In genomic region chr16:29154100-29154499, GRCh38 we compare ENCODE assay signal across 23 cellular contexts.
DNase-seq lines count a peak whose midpoint lies in the region; ATAC-seq and TF ChIP-seq lines count a peak whose summit lies in the region.
"Had no signal": no experiment of that assay in that cellular context is flagged by ENCODE, and none has a peak within 500 bp of the region (broad histone marks: within the 10 kb centered on the region; RNA-seq: fewer than 3 reads in every experiment).

No MANE protein-coding gene starts in this region.

- in situ Hi-C loops in IMR-90 (cut with MboI; ENCODE audit: low sequenced_read_pairs), result no loop called here

- intact Hi-C loops in right cardiac atrium (cut with DNase I) (no loop called here), left cardiac atrium (cut with DNase I) (no loop called here), IMR-90 (cut with micrococcal nuclease) (no loop called here), stomach (cut with DNase I; ENCODE audit: low total_unique reads) (no loop called here), testis (cut with DNase I; ENCODE audit: low total_unique reads) (no loop called here)

- dilution Hi-C loops in IMR-90 (cut with HindIII; ENCODE audit: low sequenced_read_pairs, unreplicated experiment), result no loop called here

- CTCF ChIA-PET in IMR-90 (lab: Yijun Ruan, JAX), result no interaction called here

- H4K8ac ChIP-seq in IMR-90 (ENCODE audit: low read depth in 2 of 2, low read length in 2 of 2), result peak overlapping the region; percentile 39 to 77; a peak in 2 of 4 replicates

- H3K4me2 ChIP-seq in IMR-90 (ENCODE audit: low read depth, low read length), result no peak overlapping the region
- H3K4me2 ChIP-seq: GM23338 had no signal

- no peak for TF ChIP-seq RAD21 in IMR-90 (IDR thresholded peaks at IDR 0.05; ENCODE audit: low read length)

- H2BK120ac ChIP-seq in IMR-90 (ENCODE audit: low read depth, low read length), result peak overlapping the region; percentile 64

- H2BK5ac ChIP-seq in IMR-90 (ENCODE audit: low read depth, low read length, poor library complexity, severe bottlenecking), result peak overlapping the region; percentile 35

- peak in 2 of 3 donors; percentile 61 to 66 for DNase-seq in right cardiac atrium
- DNase-seq in left cardiac atrium, result no peak
- no peak for DNase-seq in IMR-90
- no peak for DNase-seq in immature natural killer cell
- DNase-seq in stomach, result no peak
- no peak for DNase-seq in effector CD8-positive, alpha-beta T cell (lab: John Stamatoyannopoulos, UW)
- no peak for DNase-seq in testis
- DNase-seq in endothelial cell (ENCODE audit: low spot score), result no peak
- DNase-seq: activated naive CD4-positive, alpha-beta T cell treated with anti-CD3 and anti-CD28 coated beads, Interleukin-2, amount 50 U/mL, for 16 hours; activated T-cell treated with anti-CD3 and anti-CD28 coated beads, Interleukin-2, amount 50 U/mL, for 48 hours; caudate nucleus; GDM1; glutamatergic neuron; KG1; NCI-H146; NCI-H2171; NCI-H526; nucleus accumbens; stimulated activated CD4-positive, alpha-beta T cell treated with anti-CD3 and anti-CD28 coated beads, Interleukin-2, amount 100 ng/mL, for 48 hours; thyroid gland had no signal

- H4K20me1 ChIP-seq in IMR-90 (ENCODE audit: insufficient read depth, low read length), result no peaks in the 10 kb centered on the region; the same call in 1 of the 2 replicates

- H3K9me3 ChIP-seq in right cardiac atrium (ENCODE audit: control insufficient read depth, low read length) (no peaks in the 10 kb centered on the region), IMR-90 (ENCODE audit: control insufficient read depth, insufficient read depth, low read length) (no peaks in the 10 kb centered on the region), stomach (no peaks in the 10 kb centered on the region), testis (no peaks in the 10 kb centered on the region)
- H3K9me3 ChIP-seq: thyroid gland had no signal

- peak overlapping the region; percentile 65 for H4K5ac ChIP-seq in IMR-90 (ENCODE audit: low read depth, low read length)

- 0 out of 2 replicates have a peak overlapping the region, but pooled peaks have one; percentile 7 for H3K23ac ChIP-seq in IMR-90 (ENCODE audit: low read depth, low read length)

- H3K36me3 ChIP-seq in IMR-90 (ENCODE audit: control insufficient read depth, insufficient read depth, low read length) (peaks cover 4% of the 10 kb centered on the region; the same call in 1 of the 2 replicates), stomach (no peaks in the 10 kb centered on the region), testis (ENCODE audit: low read depth, missing control alignments) (no peaks in the 10 kb centered on the region)
- H3K36me3 ChIP-seq: thyroid gland had no signal

- H3K4ac ChIP-seq in IMR-90 (ENCODE audit: low read depth, low read length), result peak overlapping the region; percentile 63

- H2AK9ac ChIP-seq in IMR-90 (replicated peaks; ENCODE audit: low read depth, low read length, poor library complexity), result no peak overlapping the region

- H3K9me3 Mint-ChIP-seq in immature natural killer cell (no peaks in the 10 kb centered on the region), endothelial cell (ENCODE audit: unreplicated experiment) (no peaks in the 10 kb centered on the region)
- H3K9me3 Mint-ChIP-seq: GM23338 had no signal

- no peak for TF ChIP-seq EP300 in stomach (IDR thresholded peaks at IDR 0.05)

- no peak overlapping the region for H3K27ac ChIP-seq in right cardiac atrium (ENCODE audit: low read length)
- H3K27ac ChIP-seq in IMR-90 (ENCODE audit: insufficient read depth, low read length), result peak overlapping the region; percentile 74; the same call in 1 of the 2 replicates
- H3K27ac ChIP-seq in stomach, result peak overlapping the region in 3 of 5 donors; percentile 5 to 26 (median 8)
- no peak overlapping the region for H3K27ac ChIP-seq in testis
- H3K27ac ChIP-seq: thyroid gland had no signal

- TF ChIP-seq CTCF in IMR-90 (conservative IDR thresholded peaks at IDR 0.05; ENCODE audit: low read depth, low read length), result no peak
- TF ChIP-seq CTCF in stomach (IDR thresholded peaks at IDR 0.05), result no peak
- TF ChIP-seq CTCF in testis (IDR thresholded peaks at IDR 0.05), result no peak
- TF ChIP-seq CTCF in endothelial cell (IDR thresholded peaks at IDR 0.05; ENCODE audit: unreplicated experiment), result no peak

- H3K79me1 ChIP-seq in IMR-90 (ENCODE audit: low read depth in 1 of 2, low read length in 2 of 2), result no peaks in the 10 kb centered on the region

- peaks cover 4% of the 10 kb centered on the region for H3K9me1 ChIP-seq in IMR-90 (ENCODE audit: insufficient read depth, low read length)

- H3K4me3 Mint-ChIP-seq in immature natural killer cell (peak overlapping the region; percentile 30 to 54 (median 54)), endothelial cell (ENCODE audit: unreplicated experiment) (no peak overlapping the region)
- H3K4me3 Mint-ChIP-seq: GM23338 had no signal

- H3K18ac ChIP-seq in IMR-90 (ENCODE audit: low read depth, low read length), result peak overlapping the region; percentile 44

- H3K14ac ChIP-seq in IMR-90 (replicated peaks; ENCODE audit: low read depth, low read length), result peak overlapping the region; percentile 76; the same call in 1 of the 2 replicates

- no peak overlapping the region for H3K9ac ChIP-seq in IMR-90 (ENCODE audit: low read depth, low read length)

- H2BK20ac ChIP-seq in IMR-90 (ENCODE audit: low read depth, low read length), result peak overlapping the region; percentile 69

- H3K27ac Mint-ChIP-seq in immature natural killer cell, result peak overlapping the region; percentile 80 to 97 (median 90)
- no peak overlapping the region for H3K27ac Mint-ChIP-seq in endothelial cell (ENCODE audit: unreplicated experiment)
- H3K27ac Mint-ChIP-seq: GM23338 had no signal

- no peak overlapping the region for H3K56ac ChIP-seq in IMR-90 (ENCODE audit: extremely low read depth, insufficient read depth, low read length)

- no TSS peak for BruUV-seq in IMR-90 (replicated peaks; lab: Mats Ljungman, UMichigan)

- H2AK5ac ChIP-seq in IMR-90 (ENCODE audit: low read depth, low read length), result peak overlapping the region; percentile 94

- no peak overlapping the region for H2AFZ ChIP-seq in IMR-90 (replicated peaks; ENCODE audit: low read length, poor library complexity)
- H2AFZ ChIP-seq: GM23338 had no signal

- H2BK15ac ChIP-seq in IMR-90 (ENCODE audit: low read depth, low read length), result peak overlapping the region; percentile 72; the same call in 1 of the 3 replicates

- POLR2A ChIA-PET in IMR-90 (lab: Charles Lee; ENCODE audit: unreplicated experiment), result no interaction called here

- peak overlapping the region; percentile 72 for H4K91ac ChIP-seq in IMR-90 (ENCODE audit: insufficient read depth, low read depth, low read length)

- TF ChIP-seq POLR2A in IMR-90 (IDR thresholded peaks at IDR 0.05; ENCODE audit: low read depth, low read length) (no peak), stomach (IDR thresholded peaks at IDR 0.05) (no peak), testis (IDR thresholded peaks at IDR 0.05) (no peak)

- peaks cover 9 to 22% (median 18%) of the 10 kb centered on the region in 3 donors for H3K36me3 Mint-ChIP-seq in immature natural killer cell
- H3K36me3 Mint-ChIP-seq in endothelial cell (ENCODE audit: low read depth, unreplicated experiment), result no peaks in the 10 kb centered on the region

- H3K4me3 ChIP-seq in right cardiac atrium (ENCODE audit: low read length) (no peak overlapping the region), IMR-90 (ENCODE audit: insufficient read depth, low read depth, low read length) (no peak overlapping the region), stomach (no peak overlapping the region), testis (no peak overlapping the region)
- H3K4me3 ChIP-seq: GM23338, lung, thyroid gland had no signal

- H3K27me3 ChIP-seq in right cardiac atrium (ENCODE audit: control insufficient read depth, insufficient read depth) (no peaks in the 10 kb centered on the region), IMR-90 (ENCODE audit: control insufficient read depth, insufficient read depth, low read length) (no peaks in the 10 kb centered on the region), stomach (no peaks in the 10 kb centered on the region), testis (no peaks in the 10 kb centered on the region)
- H3K27me3 ChIP-seq: thyroid gland had no signal

- H3K4me1 Mint-ChIP-seq in immature natural killer cell, result peaks cover 77 to 81% of the 10 kb centered on the region in 2 donors
- peaks cover 17% of the 10 kb centered on the region for H3K4me1 Mint-ChIP-seq in endothelial cell (ENCODE audit: unreplicated experiment)

- H3K27me3 Mint-ChIP-seq in immature natural killer cell (ENCODE audit: low read depth in 3 of 3), result peaks cover 1 to 11% (median 6%) of the 10 kb centered on the region in 3 donors
- peaks cover 20% of the 10 kb centered on the region for H3K27me3 Mint-ChIP-seq in endothelial cell (ENCODE audit: unreplicated experiment)

- H3K4me1 ChIP-seq in right cardiac atrium (ENCODE audit: control insufficient read depth, insufficient read depth, low read length) (peaks cover 4% of the 10 kb centered on the region), IMR-90 (ENCODE audit: control insufficient read depth, insufficient read depth, low read length) (peaks cover 25% of the 10 kb centered on the region), stomach (peaks cover 0 to 22% (median 4%) of the 10 kb centered on the region in 4 donors), testis (peaks cover 24% of the 10 kb centered on the region)

- WGBS in right cardiac atrium, result 77% methylated on average over 17 of the region's 17 CpGs
- WGBS in IMR-90 (ENCODE audit: extremely low coverage in 2 of 2, insufficient read length in 1 of 2), 2 experiments, result 70% methylated on average over 9 of the region's 17 CpGs; no CpG with 5 or more reads in 1 of the 2 experiments
- WGBS in stomach, 5 donors, result 59 to 81% (median 71%) methylated on average over 15 to 17 of the region's 17 CpGs
- 85 to 90% methylated on average over 11 to 17 of the region's 17 CpGs for WGBS in testis, 2 donors

- ATAC-seq in right cardiac atrium, result no peak
- ATAC-seq in left cardiac atrium, result no peak
- ATAC-seq in IMR-90 (ENCODE audit: low read depth), result no peak
- ATAC-seq: GM23338, Panc1 had no signal

TF ChIP-seq in IMR-90, 13 proteins besides CTCF, POLR2A, EP300 and RAD21:
- no peak for TF ChIP-seq USF2 (IDR thresholded peaks at IDR 0.05; ENCODE audit: low read depth, low read length)
- no peak for TF ChIP-seq RCOR1 (IDR thresholded peaks at IDR 0.05; ENCODE audit: insufficient replicate concordance, low read length)

Comparison
In these comparisons a context has a peak if more than half of its experiments do, and no peak if none do; other contexts are left out.
1. DNase-seq: peak in right cardiac atrium (2 of 3); none in left cardiac atrium (single experiment), IMR-90 (single experiment), immature natural killer cell (0 of 3), stomach (single experiment), effector CD8-positive, alpha-beta T cell (single experiment), testis (single experiment) and endothelial cell (single experiment).
2. H3K27ac ChIP-seq: peak in IMR-90 (single experiment) and stomach (3 of 5); none in right cardiac atrium (single experiment) and testis (0 of 2).